In the genomic region with DNA sequence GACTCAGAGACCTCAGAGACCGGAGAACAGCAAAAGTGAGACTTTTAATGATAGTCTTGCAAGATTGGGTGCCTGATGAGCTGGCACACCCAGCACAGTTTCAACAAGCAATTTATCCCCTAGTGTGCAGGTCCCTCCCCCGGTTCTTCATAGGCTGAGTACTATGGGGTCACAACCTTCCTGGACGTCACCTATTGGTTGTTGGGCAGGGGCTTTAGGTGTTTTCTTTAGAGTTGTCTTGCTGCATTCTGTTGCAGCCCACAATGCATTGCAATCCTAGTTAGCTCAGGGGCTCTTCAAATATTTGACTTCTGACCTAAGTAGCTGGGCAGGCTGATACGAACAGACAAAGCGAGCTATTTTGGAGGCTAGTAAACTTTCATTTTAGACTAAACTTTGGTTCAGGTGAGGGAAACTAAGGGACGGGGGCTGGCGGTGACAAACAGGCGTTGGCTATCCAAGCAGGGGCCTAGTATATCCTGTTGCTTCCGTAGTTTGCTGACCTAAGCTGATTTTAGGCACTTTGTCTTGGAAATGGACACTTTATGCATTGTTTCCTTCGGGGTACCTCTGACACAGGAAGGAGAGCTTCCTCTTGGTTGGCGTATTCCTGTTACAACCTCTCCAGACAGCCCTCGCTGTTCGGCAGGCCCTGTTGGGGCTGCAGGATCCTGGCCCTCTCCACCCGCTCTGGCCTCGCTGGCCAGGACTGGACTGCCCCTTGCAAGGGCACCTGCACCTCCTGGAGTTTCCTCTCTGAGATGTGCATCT, we compare ENCODE assay signal across 1 cellular context.
TF ChIP-seq lines count a peak whose summit lies in the region.

No MANE protein-coding gene starts in this region.

TF ChIP-seq in HepG2, 621 proteins besides CTCF, POLR2A, EP300 and RAD21 (continued from another document and continues in another):
- TF ChIP-seq, protein P1, sequence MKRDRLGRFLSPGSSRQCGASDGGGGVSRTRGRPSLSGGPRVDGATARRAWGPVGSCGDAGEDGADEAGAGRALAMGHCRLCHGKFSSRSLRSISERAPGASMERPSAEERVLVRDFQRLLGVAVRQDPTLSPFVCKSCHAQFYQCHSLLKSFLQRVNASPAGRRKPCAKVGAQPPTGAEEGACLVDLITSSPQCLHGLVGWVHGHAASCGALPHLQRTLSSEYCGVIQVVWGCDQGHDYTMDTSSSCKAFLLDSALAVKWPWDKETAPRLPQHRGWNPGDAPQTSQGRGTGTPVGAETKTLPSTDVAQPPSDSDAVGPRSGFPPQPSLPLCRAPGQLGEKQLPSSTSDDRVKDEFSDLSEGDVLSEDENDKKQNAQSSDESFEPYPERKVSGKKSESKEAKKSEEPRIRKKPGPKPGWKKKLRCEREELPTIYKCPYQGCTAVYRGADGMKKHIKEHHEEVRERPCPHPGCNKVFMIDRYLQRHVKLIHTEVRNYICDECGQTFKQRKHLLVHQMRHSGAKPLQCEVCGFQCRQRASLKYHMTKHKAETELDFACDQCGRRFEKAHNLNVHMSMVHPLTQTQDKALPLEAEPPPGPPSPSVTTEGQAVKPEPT (CRISPR knock-in tag; IDR thresholded peaks at IDR 0.05; ENCODE audit: low read depth): no peak
- TF ChIP-seq CBFB (CRISPR knock-in tag; IDR thresholded peaks at IDR 0.05) (no peak), NFKBIZ (CRISPR knock-in tag; IDR thresholded peaks at IDR 0.05) (0 out of 2 replicates have a peak, but pooled peaks have one; percentile 36), ZNF652 (CRISPR knock-in tag; IDR thresholded peaks at IDR 0.05; ENCODE audit: borderline replicate concordance, low read depth) (no peak), ZNF790 (CRISPR knock-in tag; IDR thresholded peaks at IDR 0.05; ENCODE audit: borderline replicate concordance) (no peak), ELF4 (CRISPR knock-in tag; IDR thresholded peaks at IDR 0.05; ENCODE audit: borderline replicate concordance) (no peak), IKZF4 (CRISPR knock-in tag; IDR thresholded peaks at IDR 0.05; ENCODE audit: borderline replicate concordance, low read depth, not compliant biosample characterization) (no peak), ZNF720 (CRISPR knock-in tag; IDR thresholded peaks at IDR 0.05) (no peak), SMC3 (IDR thresholded peaks at IDR 0.05; ENCODE audit: low read length) (peak; percentile 11; the same call in 1 of the 2 replicates), GABPB1 (CRISPR knock-in tag; IDR thresholded peaks at IDR 0.05) (no peak), TOE1 (CRISPR knock-in tag; IDR thresholded peaks at IDR 0.05) (no peak), ZNF264 (CRISPR knock-in tag; IDR thresholded peaks at IDR 0.05) (no peak), MED1 (CRISPR knock-in tag; IDR thresholded peaks at IDR 0.05) (peak; percentile 93), FOXK2 (IDR thresholded peaks at IDR 0.05) (peak; percentile 60), PAF1 (CRISPR knock-in tag; IDR thresholded peaks at IDR 0.05) (no peak), MBNL3 (CRISPR knock-in tag; conservative IDR thresholded peaks at IDR 0.05) (no peak), NFRKB (IDR thresholded peaks at IDR 0.05) (no peak), ZNF550 (CRISPR knock-in tag; IDR thresholded peaks at IDR 0.05; ENCODE audit: borderline replicate concordance) (no peak), EED (CRISPR knock-in tag; IDR thresholded peaks at IDR 0.05) (no peak), TSC22D2 (CRISPR knock-in tag; IDR thresholded peaks at IDR 0.05; ENCODE audit: borderline replicate concordance) (peak; percentile 41; the same call in 1 of the 2 replicates), MYNN (CRISPR knock-in tag; IDR thresholded peaks at IDR 0.05; ENCODE audit: low read depth) (no peak), SIX1 (CRISPR knock-in tag; IDR thresholded peaks at IDR 0.05; ENCODE audit: borderline replicate concordance) (peak; percentile 41), MBD4 (IDR thresholded peaks at IDR 0.05; ENCODE audit: borderline replicate concordance, low read length) (no peak), YEATS4 (CRISPR knock-in tag; IDR thresholded peaks at IDR 0.05; ENCODE audit: borderline replicate concordance) (peak; percentile 63; the same call in 1 of the 2 replicates), ZBTB7A (CRISPR knock-in tag; IDR thresholded peaks at IDR 0.05) (no peak), ZNF724P (CRISPR knock-in tag; IDR thresholded peaks at IDR 0.05; ENCODE audit: borderline replicate concordance) (no peak), ZNF75D (CRISPR knock-in tag; IDR thresholded peaks at IDR 0.05; ENCODE audit: borderline replicate concordance) (no peak), ZNF224 (CRISPR knock-in tag; IDR thresholded peaks at IDR 0.05) (no peak), ZFP36L1 (CRISPR knock-in tag; IDR thresholded peaks at IDR 0.05) (no peak), ZNF605 (CRISPR knock-in tag; IDR thresholded peaks at IDR 0.05) (no peak; the same call in 1 of the 2 replicates), SMARCE1 (IDR thresholded peaks at IDR 0.05; ENCODE audit: borderline replicate concordance) (no peak), NCOA5 (CRISPR knock-in tag; IDR thresholded peaks at IDR 0.05) (no peak)
- TF ChIP-seq, protein P2, sequence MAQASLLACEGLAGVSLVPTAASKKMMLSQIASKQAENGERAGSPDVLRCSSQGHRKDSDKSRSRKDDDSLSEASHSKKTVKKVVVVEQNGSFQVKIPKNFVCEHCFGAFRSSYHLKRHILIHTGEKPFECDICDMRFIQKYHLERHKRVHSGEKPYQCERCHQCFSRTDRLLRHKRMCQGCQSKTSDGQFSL (CRISPR knock-in tag; IDR thresholded peaks at IDR 0.05): no peak
- TF ChIP-seq, protein P3, sequence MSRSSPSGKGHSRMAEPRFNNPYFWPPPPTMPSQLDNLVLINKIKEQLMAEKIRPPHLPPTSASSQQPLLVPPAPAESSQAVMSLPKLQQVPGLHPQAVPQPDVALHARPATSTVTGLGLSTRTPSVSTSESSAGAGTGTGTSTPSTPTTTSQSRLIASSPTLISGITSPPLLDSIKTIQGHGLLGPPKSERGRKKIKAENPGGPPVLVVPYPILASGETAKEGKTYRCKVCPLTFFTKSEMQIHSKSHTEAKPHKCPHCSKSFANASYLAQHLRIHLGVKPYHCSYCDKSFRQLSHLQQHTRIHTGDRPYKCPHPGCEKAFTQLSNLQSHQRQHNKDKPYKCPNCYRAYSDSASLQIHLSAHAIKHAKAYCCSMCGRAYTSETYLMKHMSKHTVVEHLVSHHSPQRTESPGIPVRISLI (CRISPR knock-in tag; IDR thresholded peaks at IDR 0.05; ENCODE audit: borderline replicate concordance): no peak
- TF ChIP-seq, protein P4, sequence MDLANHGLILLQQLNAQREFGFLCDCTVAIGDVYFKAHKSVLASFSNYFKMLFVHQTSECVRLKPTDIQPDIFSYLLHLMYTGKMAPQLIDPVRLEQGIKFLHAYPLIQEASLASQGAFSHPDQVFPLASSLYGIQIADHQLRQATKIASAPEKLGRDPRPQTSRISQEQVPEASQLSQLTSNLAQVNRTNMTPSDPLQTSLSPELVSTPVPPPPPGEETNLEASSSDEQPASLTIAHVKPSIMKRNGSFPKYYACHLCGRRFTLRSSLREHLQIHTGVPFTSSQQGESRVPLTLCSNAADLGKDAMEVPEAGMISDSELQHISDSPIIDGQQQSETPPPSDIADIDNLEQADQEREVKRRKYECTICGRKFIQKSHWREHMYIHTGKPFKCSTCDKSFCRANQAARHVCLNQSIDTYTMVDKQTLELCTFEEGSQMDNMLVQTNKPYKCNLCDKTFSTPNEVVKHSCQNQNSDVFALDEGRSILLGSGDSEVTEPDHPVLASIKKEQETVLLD (CRISPR knock-in tag; IDR thresholded peaks at IDR 0.05; ENCODE audit: low read depth): no peak
- TF ChIP-seq, protein P5, sequence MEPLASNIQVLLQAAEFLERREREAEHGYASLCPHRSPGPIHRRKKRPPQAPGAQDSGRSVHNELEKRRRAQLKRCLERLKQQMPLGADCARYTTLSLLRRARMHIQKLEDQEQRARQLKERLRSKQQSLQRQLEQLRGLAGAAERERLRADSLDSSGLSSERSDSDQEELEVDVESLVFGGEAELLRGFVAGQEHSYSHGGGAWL (CRISPR knock-in tag; IDR thresholded peaks at IDR 0.05): no peak
- TF ChIP-seq, protein P6, sequence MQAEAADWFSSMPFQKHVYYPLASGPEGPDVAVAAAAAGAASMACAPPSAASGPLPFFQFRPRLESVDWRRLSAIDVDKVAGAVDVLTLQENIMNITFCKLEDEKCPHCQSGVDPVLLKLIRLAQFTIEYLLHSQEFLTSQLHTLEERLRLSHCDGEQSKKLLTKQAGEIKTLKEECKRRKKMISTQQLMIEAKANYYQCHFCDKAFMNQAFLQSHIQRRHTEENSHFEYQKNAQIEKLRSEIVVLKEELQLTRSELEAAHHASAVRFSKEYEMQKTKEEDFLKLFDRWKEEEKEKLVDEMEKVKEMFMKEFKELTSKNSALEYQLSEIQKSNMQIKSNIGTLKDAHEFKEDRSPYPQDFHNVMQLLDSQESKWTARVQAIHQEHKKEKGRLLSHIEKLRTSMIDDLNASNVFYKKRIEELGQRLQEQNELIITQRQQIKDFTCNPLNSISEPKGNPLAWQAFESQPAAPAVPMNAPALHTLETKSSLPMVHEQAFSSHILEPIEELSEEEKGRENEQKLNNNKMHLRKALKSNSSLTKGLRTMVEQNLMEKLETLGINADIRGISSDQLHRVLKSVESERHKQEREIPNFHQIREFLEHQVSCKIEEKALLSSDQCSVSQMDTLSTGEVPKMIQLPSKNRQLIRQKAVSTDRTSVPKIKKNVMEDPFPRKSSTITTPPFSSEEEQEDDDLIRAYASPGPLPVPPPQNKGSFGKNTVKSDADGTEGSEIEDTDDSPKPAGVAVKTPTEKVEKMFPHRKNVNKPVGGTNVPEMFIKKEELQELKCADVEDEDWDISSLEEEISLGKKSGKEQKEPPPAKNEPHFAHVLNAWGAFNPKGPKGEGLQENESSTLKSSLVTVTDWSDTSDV (CRISPR knock-in tag; IDR thresholded peaks at IDR 0.05): no peak
- TF ChIP-seq, protein P7, sequence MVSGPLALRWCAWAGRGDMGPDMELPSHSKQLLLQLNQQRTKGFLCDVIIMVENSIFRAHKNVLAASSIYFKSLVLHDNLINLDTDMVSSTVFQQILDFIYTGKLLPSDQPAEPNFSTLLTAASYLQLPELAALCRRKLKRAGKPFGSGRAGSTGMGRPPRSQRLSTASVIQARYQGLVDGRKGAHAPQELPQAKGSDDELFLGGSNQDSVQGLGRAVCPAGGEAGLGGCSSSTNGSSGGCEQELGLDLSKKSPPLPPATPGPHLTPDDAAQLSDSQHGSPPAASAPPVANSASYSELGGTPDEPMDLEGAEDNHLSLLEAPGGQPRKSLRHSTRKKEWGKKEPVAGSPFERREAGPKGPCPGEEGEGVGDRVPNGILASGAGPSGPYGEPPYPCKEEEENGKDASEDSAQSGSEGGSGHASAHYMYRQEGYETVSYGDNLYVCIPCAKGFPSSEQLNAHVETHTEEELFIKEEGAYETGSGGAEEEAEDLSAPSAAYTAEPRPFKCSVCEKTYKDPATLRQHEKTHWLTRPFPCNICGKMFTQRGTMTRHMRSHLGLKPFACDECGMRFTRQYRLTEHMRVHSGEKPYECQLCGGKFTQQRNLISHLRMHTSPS (CRISPR knock-in tag; IDR thresholded peaks at IDR 0.05; ENCODE audit: low read depth): no peak
- TF ChIP-seq, protein P8, sequence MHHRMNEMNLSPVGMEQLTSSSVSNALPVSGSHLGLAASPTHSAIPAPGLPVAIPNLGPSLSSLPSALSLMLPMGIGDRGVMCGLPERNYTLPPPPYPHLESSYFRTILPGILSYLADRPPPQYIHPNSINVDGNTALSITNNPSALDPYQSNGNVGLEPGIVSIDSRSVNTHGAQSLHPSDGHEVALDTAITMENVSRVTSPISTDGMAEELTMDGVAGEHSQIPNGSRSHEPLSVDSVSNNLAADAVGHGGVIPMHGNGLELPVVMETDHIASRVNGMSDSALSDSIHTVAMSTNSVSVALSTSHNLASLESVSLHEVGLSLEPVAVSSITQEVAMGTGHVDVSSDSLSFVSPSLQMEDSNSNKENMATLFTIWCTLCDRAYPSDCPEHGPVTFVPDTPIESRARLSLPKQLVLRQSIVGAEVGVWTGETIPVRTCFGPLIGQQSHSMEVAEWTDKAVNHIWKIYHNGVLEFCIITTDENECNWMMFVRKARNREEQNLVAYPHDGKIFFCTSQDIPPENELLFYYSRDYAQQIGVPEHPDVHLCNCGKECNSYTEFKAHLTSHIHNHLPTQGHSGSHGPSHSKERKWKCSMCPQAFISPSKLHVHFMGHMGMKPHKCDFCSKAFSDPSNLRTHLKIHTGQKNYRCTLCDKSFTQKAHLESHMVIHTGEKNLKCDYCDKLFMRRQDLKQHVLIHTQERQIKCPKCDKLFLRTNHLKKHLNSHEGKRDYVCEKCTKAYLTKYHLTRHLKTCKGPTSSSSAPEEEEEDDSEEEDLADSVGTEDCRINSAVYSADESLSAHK (CRISPR knock-in tag; IDR thresholded peaks at IDR 0.05; ENCODE audit: borderline replicate concordance): no peak
- TF ChIP-seq, protein P9, sequence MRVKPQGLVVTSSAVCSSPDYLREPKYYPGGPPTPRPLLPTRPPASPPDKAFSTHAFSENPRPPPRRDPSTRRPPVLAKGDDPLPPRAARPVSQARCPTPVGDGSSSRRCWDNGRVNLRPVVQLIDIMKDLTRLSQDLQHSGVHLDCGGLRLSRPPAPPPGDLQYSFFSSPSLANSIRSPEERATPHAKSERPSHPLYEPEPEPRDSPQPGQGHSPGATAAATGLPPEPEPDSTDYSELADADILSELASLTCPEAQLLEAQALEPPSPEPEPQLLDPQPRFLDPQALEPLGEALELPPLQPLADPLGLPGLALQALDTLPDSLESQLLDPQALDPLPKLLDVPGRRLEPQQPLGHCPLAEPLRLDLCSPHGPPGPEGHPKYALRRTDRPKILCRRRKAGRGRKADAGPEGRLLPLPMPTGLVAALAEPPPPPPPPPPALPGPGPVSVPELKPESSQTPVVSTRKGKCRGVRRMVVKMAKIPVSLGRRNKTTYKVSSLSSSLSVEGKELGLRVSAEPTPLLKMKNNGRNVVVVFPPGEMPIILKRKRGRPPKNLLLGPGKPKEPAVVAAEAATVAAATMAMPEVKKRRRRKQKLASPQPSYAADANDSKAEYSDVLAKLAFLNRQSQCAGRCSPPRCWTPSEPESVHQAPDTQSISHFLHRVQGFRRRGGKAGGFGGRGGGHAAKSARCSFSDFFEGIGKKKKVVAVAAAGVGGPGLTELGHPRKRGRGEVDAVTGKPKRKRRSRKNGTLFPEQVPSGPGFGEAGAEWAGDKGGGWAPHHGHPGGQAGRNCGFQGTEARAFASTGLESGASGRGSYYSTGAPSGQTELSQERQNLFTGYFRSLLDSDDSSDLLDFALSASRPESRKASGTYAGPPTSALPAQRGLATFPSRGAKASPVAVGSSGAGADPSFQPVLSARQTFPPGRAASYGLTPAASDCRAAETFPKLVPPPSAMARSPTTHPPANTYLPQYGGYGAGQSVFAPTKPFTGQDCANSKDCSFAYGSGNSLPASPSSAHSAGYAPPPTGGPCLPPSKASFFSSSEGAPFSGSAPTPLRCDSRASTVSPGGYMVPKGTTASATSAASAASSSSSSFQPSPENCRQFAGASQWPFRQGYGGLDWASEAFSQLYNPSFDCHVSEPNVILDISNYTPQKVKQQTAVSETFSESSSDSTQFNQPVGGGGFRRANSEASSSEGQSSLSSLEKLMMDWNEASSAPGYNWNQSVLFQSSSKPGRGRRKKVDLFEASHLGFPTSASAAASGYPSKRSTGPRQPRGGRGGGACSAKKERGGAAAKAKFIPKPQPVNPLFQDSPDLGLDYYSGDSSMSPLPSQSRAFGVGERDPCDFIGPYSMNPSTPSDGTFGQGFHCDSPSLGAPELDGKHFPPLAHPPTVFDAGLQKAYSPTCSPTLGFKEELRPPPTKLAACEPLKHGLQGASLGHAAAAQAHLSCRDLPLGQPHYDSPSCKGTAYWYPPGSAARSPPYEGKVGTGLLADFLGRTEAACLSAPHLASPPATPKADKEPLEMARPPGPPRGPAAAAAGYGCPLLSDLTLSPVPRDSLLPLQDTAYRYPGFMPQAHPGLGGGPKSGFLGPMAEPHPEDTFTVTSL (CRISPR knock-in tag; IDR thresholded peaks at IDR 0.05; ENCODE audit: borderline replicate concordance): no peak
